31 cellular contexts compared by ENCODE assay signal in the genomic region with DNA sequence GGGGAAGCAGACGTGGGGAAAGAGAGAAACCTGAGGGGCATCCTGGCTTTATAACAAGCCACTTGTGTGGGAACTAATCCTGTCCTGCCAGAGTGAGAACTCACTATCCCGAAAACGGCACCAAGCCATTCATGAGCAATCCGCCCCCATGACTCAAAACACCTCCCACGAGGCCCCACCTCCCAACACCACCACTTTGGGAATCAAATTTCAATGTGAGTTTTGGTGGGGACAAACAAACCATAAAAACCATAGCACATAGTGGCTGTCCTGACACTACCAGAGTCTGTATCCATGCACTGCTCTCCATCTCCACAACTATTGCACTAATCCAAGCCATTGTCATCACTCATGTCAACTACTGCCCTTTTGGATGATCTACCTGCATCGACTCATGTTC.
"Had no signal": no experiment of that assay in that cellular context is flagged by ENCODE, and none has a peak within 500 bp of the region (broad histone marks: within the 10 kb centered on the region; RNA-seq: fewer than 3 reads in every experiment).

No MANE protein-coding gene starts in this region.

- H3K27me3 Mint-ChIP-seq: activated CD8-positive, alpha-beta T cell treated with anti-CD3 and anti-CD28 coated beads for 36 hours; activated T-cell treated with anti-CD3 and anti-CD28 coated beads, Interleukin-2, amount 50 U/mL, for 24 hours; central memory CD8-positive, alpha-beta T cell had no signal

- DNase-seq: activated CD4-positive, alpha-beta T cell treated with anti-CD3 and anti-CD28 coated beads, Interleukin-2, amount 10 ng/mL, durations not matched to agents 24 days and 14 days; activated CD4-positive, alpha-beta T cell treated with anti-CD3 and anti-CD28 coated beads, Interleukin-2, amount 50 U/mL, for 4 hours; activated CD8-positive, alpha-beta T cell treated with anti-CD3 and anti-CD28 coated beads for 36 hours; activated gamma-delta T cell; activated naive CD4-positive, alpha-beta T cell treated with anti-CD3 and anti-CD28 coated beads for 36 hours; activated T-cell treated with anti-CD3 and anti-CD28 coated beads, Interleukin-2, amount 50 U/mL, for 24 hours; adrenal gland; brain microvascular endothelial cell; Kasumi-1; KG1; MM.1S; MV-4-11; NCI-H1092; NCI-H1436 treated with DMSO at 0.1 percent for 48 hours; NCI-H1694 treated with DMSO at 0.1 percent for 48 hours; NCI-H2029; NCI-H510A; NCI-H526; NCI-H748 treated with DMSO at 0.1 percent for 48 hours; NK-92 treated with Interleukin-12 subunit alpha and Interleukin-12 subunit beta, amount 100 ng/mL, for 24 hours; PC-9; SIG-M5; SW 1271; T1000 had no signal

- H3K9me3 ChIP-seq: adrenal gland had no signal

- H3K27ac ChIP-seq: adrenal gland, brain microvascular endothelial cell, PC-9, RWPE1 had no signal

- H3K4me2 ChIP-seq: PC-9 had no signal

- H3K4me3 Mint-ChIP-seq: activated CD4-positive, alpha-beta T cell treated with anti-CD3 and anti-CD28 coated beads, Interleukin-2, amount 10 ng/mL, durations not matched to agents 24 days and 14 days; activated CD8-positive, alpha-beta T cell treated with anti-CD3 and anti-CD28 coated beads for 36 hours; activated naive CD4-positive, alpha-beta T cell treated with anti-CD3 and anti-CD28 coated beads for 36 hours; activated T-cell treated with anti-CD3 and anti-CD28 coated beads, Interleukin-2, amount 50 U/mL, for 24 hours; central memory CD8-positive, alpha-beta T cell had no signal

- H3K4me1 ChIP-seq: adrenal gland had no signal

- H2AFZ ChIP-seq: PC-9 had no signal

- H3K36me3 Mint-ChIP-seq: activated naive CD4-positive, alpha-beta T cell treated with anti-CD3 and anti-CD28 coated beads, Interleukin-2, amount 50 U/mL, for 72 hours had no signal

- H3K27ac Mint-ChIP-seq: activated CD4-positive, alpha-beta T cell treated with anti-CD3 and anti-CD28 coated beads, Interleukin-2, amount 10 ng/mL, durations not matched to agents 24 days and 14 days; activated CD8-positive, alpha-beta T cell treated with anti-CD3 and anti-CD28 coated beads for 36 hours; activated naive CD4-positive, alpha-beta T cell treated with anti-CD3 and anti-CD28 coated beads for 36 hours; activated naive CD4-positive, alpha-beta T cell treated with anti-CD3 and anti-CD28 coated beads, Interleukin-2, amount 50 U/mL, for 72 hours; activated T-cell treated with anti-CD3 and anti-CD28 coated beads, Interleukin-2, amount 50 U/mL, for 24 hours; activated T-helper 2 cell treated with anti-CD3 and anti-CD28 coated beads, Interferon-gamma antibody, Interleukin-2, Interleukin-4, amounts not matched to agents 10 μg/mL and 5 μg/mL and 100 μg/mL, durations not matched to agents 14 hours and 24 hours and 36 hours had no signal

- H3K9me3 Mint-ChIP-seq: activated CD4-positive, alpha-beta T cell treated with anti-CD3 and anti-CD28 coated beads, Interleukin-2, amount 10 ng/mL, durations not matched to agents 24 days and 14 days; activated CD8-positive, alpha-beta T cell treated with anti-CD3 and anti-CD28 coated beads for 36 hours; activated naive CD4-positive, alpha-beta T cell treated with anti-CD3 and anti-CD28 coated beads for 36 hours; activated naive CD4-positive, alpha-beta T cell treated with anti-CD3 and anti-CD28 coated beads, Interleukin-2, amount 50 U/mL, for 72 hours; activated T-cell treated with anti-CD3 and anti-CD28 coated beads, Interleukin-2, amount 50 U/mL, for 24 hours; activated T-helper 2 cell treated with anti-CD3 and anti-CD28 coated beads, Interferon-gamma antibody, Interleukin-2, Interleukin-4, amounts not matched to agents 10 μg/mL and 5 μg/mL and 100 μg/mL, durations not matched to agents 14 hours and 24 hours and 36 hours; central memory CD8-positive, alpha-beta T cell had no signal

- H3K27me3 ChIP-seq: adrenal gland, brain microvascular endothelial cell had no signal

- H3K36me3 ChIP-seq: adrenal gland, brain microvascular endothelial cell had no signal

- H3K4me1 Mint-ChIP-seq: activated CD4-positive, alpha-beta T cell treated with anti-CD3 and anti-CD28 coated beads, Interleukin-2, amount 10 ng/mL, durations not matched to agents 24 days and 14 days; central memory CD8-positive, alpha-beta T cell had no signal

- H3K4me3 ChIP-seq: adrenal gland, PC-9 had no signal

- ATAC-seq: activated CD8-positive, alpha-beta T cell treated with anti-CD3 and anti-CD28 coated beads for 36 hours; activated naive CD4-positive, alpha-beta T cell treated with anti-CD3 and anti-CD28 coated beads, Interleukin-2, amount 50 U/mL, for 72 hours; Right ventricle myocardium inferior had no signal

- FAIRE-seq: RCC 7860, TTC549 had no signal
